Comparison of ENCODE assay signal across 10 cellular contexts in the genomic region with DNA sequence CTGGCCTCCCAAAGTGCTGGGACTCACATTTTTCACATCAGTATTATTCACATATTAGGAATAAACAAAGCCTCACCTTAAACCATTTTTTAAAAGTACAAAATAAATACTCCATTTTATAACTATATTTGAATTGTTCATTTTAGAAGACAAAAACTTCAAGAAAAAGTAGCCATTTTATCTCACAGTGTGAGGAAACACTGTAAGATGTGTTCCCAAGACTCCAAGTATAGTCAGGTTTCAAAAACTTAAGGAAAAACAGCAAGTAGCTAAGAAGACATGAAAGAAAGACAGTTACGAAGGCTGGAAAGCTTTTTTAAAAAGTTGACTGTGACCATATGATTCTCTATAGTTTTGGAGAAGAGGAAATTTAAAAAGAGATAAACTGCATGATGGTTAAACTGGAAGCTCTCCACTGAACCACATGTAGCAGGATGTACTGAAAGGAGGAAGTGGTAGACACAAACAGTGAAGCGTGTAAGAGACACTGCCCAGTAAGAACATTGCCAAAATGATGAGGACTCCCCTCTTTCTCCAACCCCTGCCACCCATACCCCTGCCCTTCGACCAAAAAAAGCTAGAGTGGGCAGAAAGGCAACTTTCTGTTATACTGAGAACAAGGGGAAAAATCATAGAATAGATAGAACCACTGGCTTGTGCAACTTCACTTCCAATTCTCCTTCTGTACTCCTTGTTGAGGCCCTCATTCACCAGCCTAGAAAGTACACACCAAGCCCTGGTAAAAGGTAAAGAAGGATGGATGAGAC. TPM values are rescaled to one million over a fixed set of nuclear protein-coding genes. Genes with fewer than 3 reads are reported as not detected.
A peak's percentile ranks its signal among the peaks of the same experiment; 100 is the strongest.
DNase-seq lines count a peak whose midpoint lies in the region; ATAC-seq, FAIRE-seq and TF ChIP-seq lines count a peak whose summit lies in the region.
"Had no signal": no experiment of that assay in that cellular context is flagged by ENCODE, and none has a peak within 500 bp of the region (broad histone marks: within the 10 kb centered on the region; RNA-seq: fewer than 3 reads in every experiment).

No MANE protein-coding gene starts in this region.

- peaks cover 87% of the 10 kb centered on the region for H3K36me3 ChIP-seq in DOHH2 (ENCODE audit: control insufficient read depth, low read length)

- H3K4me3 ChIP-seq in DOHH2 (ENCODE audit: low read length), result peak overlapping the region; percentile 24
- H3K4me3 ChIP-seq: pancreas, SK-N-MC had no signal

- no peaks in the 10 kb centered on the region for H3K27me3 ChIP-seq in DOHH2 (ENCODE audit: control insufficient read depth, low read length)
- H3K27me3 ChIP-seq: pancreas had no signal

- DNase-seq in activated T-helper 2 cell treated with anti-CD3 and anti-CD28 coated beads, Interferon-gamma antibody, Interleukin-2, Interleukin-4, amounts not matched to agents 10 μg/mL and 5 μg/mL and 100 μg/mL, durations not matched to agents 14 hours and 24 hours and 36 hours (ENCODE audit: low spot score), result no peak
- DNase-seq in HCEC 1CT (no peak), HTR-8/SVneo (ENCODE audit: insufficient read length, low spot score) (no peak), sciatic nerve (ENCODE audit: low spot score) (no peak), NCI-H2171 treated with DMSO at 0.1 percent for 48 hours (lab: John Stamatoyannopoulos, UW) (no peak)
- DNase-seq: pancreas had no signal

- H4K20me1 ChIP-seq in DOHH2 (ENCODE audit: control insufficient read depth, insufficient read depth, low read depth, low read length), result no peaks in the 10 kb centered on the region

- H3K79me2 ChIP-seq in DOHH2 (ENCODE audit: control insufficient read depth, low read length), result no peaks in the 10 kb centered on the region

- no peak for TF ChIP-seq CTCF in DOHH2 (IDR thresholded peaks at IDR 0.05; ENCODE audit: low read depth, low read length, poor library complexity, severe bottlenecking)

- H3K4me1 Mint-ChIP-seq in activated T-helper 2 cell treated with anti-CD3 and anti-CD28 coated beads, Interferon-gamma antibody, Interleukin-2, Interleukin-4, amounts not matched to agents 10 μg/mL and 5 μg/mL and 100 μg/mL, durations not matched to agents 14 hours and 24 hours and 36 hours (ENCODE audit: low read depth), result peaks cover 50% of the 10 kb centered on the region

- peak overlapping the region; percentile 72 for H3K27ac Mint-ChIP-seq in activated T-helper 2 cell treated with anti-CD3 and anti-CD28 coated beads, Interferon-gamma antibody, Interleukin-2, Interleukin-4, amounts not matched to agents 10 μg/mL and 5 μg/mL and 100 μg/mL, durations not matched to agents 14 hours and 24 hours and 36 hours

- no peaks in the 10 kb centered on the region for H3K27me3 Mint-ChIP-seq in activated T-helper 2 cell treated with anti-CD3 and anti-CD28 coated beads, Interferon-gamma antibody, Interleukin-2, Interleukin-4, amounts not matched to agents 10 μg/mL and 5 μg/mL and 100 μg/mL, durations not matched to agents 14 hours and 24 hours and 36 hours (ENCODE audit: low read depth)

- H3K27ac ChIP-seq in DOHH2 (ENCODE audit: low read depth, low read length), result peak overlapping the region; percentile 65
- H3K27ac ChIP-seq: pancreas, SK-N-MC had no signal

- peak overlapping the region; percentile 64 for H3K4me2 ChIP-seq in DOHH2 (ENCODE audit: low read length)

- H3K9me3 Mint-ChIP-seq in activated T-helper 2 cell treated with anti-CD3 and anti-CD28 coated beads, Interferon-gamma antibody, Interleukin-2, Interleukin-4, amounts not matched to agents 10 μg/mL and 5 μg/mL and 100 μg/mL, durations not matched to agents 14 hours and 24 hours and 36 hours, result peaks cover 4% of the 10 kb centered on the region

- H3K9me3 ChIP-seq in DOHH2 (ENCODE audit: control insufficient read depth, insufficient read depth, low read length), result no peaks in the 10 kb centered on the region
- H3K9me3 ChIP-seq: pancreas had no signal

- peaks cover 20% of the 10 kb centered on the region for H3K4me1 ChIP-seq in DOHH2 (ENCODE audit: control insufficient read depth, low read length)
- H3K4me1 ChIP-seq: pancreas had no signal

- FAIRE-seq in HTR-8/SVneo (lab: Jason Lieb, UNC), result no peak
- FAIRE-seq: pancreas had no signal

- intact Hi-C loops in activated T-helper 2 cell treated with anti-CD3 and anti-CD28 coated beads, Interferon-gamma antibody, Interleukin-2, Interleukin-4, amounts not matched to agents 10 μg/mL and 5 μg/mL and 100 μg/mL, durations not matched to agents 14 hours and 24 hours and 36 hours (cut with micrococcal nuclease), result no loop called here
- intact Hi-C loops in sciatic nerve (cut with DNase I), result no loop called here

- peak overlapping the region; percentile 15 for H3K4me3 Mint-ChIP-seq in activated T-helper 2 cell treated with anti-CD3 and anti-CD28 coated beads, Interferon-gamma antibody, Interleukin-2, Interleukin-4, amounts not matched to agents 10 μg/mL and 5 μg/mL and 100 μg/mL, durations not matched to agents 14 hours and 24 hours and 36 hours (ENCODE audit: low read depth)

- no peaks in the 10 kb centered on the region for H3K9me2 ChIP-seq in DOHH2 (replicated peaks; ENCODE audit: control insufficient read depth, low read length)

- H3K36me3 Mint-ChIP-seq in activated T-helper 2 cell treated with anti-CD3 and anti-CD28 coated beads, Interferon-gamma antibody, Interleukin-2, Interleukin-4, amounts not matched to agents 10 μg/mL and 5 μg/mL and 100 μg/mL, durations not matched to agents 14 hours and 24 hours and 36 hours (ENCODE audit: low read depth), result peaks cover 70% of the 10 kb centered on the region

- H3F3A ChIP-seq in DOHH2 (ENCODE audit: control insufficient read depth, insufficient read depth), result peaks cover 17% of the 10 kb centered on the region

- ATAC-seq in GM19455 (IDR thresholded peaks at IDR 0.05; ENCODE audit: unreplicated experiment), result peak; percentile 97
- peak; percentile 99 for ATAC-seq in HG03354 (IDR thresholded peaks at IDR 0.05; ENCODE audit: poor library complexity, severe bottlenecking, unreplicated experiment)
- no peak for ATAC-seq in sciatic nerve

RNA-seq across cellular contexts. Expression of a gene that starts 6.2 kb away (rescaled TPM):
- 35.7 and 38.9 TPM in 2 replicates for total RNA-seq in activated T-helper 2 cell treated with anti-CD3 and anti-CD28 coated beads, Interferon-gamma antibody, Interleukin-2, Interleukin-4, amounts not matched to agents 10 μg/mL and 5 μg/mL and 100 μg/mL, durations not matched to agents 14 hours and 24 hours and 36 hours
- total RNA-seq in sciatic nerve, result 43.3 TPM

RNA-seq across cellular contexts. Expression of a gene that starts 21.8 kb away (rescaled TPM):
- 95.8 and 109 TPM in 2 replicates for total RNA-seq in activated T-helper 2 cell treated with anti-CD3 and anti-CD28 coated beads, Interferon-gamma antibody, Interleukin-2, Interleukin-4, amounts not matched to agents 10 μg/mL and 5 μg/mL and 100 μg/mL, durations not matched to agents 14 hours and 24 hours and 36 hours
- 52.8 TPM for total RNA-seq in sciatic nerve

RNA-seq across cellular contexts. Expression of a gene that starts 26.4 kb away (rescaled TPM):
- total RNA-seq in activated T-helper 2 cell treated with anti-CD3 and anti-CD28 coated beads, Interferon-gamma antibody, Interleukin-2, Interleukin-4, amounts not matched to agents 10 μg/mL and 5 μg/mL and 100 μg/mL, durations not matched to agents 14 hours and 24 hours and 36 hours, result 124 and 127 TPM in 2 replicates
- total RNA-seq in sciatic nerve, result 116 TPM

RNA-seq across cellular contexts. Expression of a gene that starts 44.9 kb away (rescaled TPM):
- 15.4 and 18.1 TPM in 2 replicates for total RNA-seq in activated T-helper 2 cell treated with anti-CD3 and anti-CD28 coated beads, Interferon-gamma antibody, Interleukin-2, Interleukin-4, amounts not matched to agents 10 μg/mL and 5 μg/mL and 100 μg/mL, durations not matched to agents 14 hours and 24 hours and 36 hours
- total RNA-seq in sciatic nerve, result 37.4 TPM
